ENCODE assay signal across 14 cellular contexts in the genomic region with DNA sequence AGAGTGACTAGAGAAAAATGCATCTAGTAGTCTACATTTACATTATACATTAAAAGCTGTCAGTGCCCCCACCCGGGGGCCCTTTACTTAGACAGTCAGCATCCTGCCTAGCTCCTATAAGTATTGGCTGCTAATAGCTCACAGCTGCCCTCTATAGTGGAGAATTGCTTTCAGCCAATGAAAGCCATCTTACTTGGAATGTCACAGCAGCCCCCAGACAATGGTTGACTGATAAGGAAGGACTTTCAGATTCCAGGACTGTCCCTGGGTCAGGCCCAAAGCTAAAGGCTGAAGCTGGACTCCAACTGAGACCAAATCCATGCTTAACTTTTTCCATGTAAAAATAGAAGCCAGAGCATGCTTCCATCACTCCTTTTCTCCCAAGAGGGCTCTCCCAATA.
DNase-seq lines count a peak whose midpoint lies in the region; ATAC-seq, FAIRE-seq and TF ChIP-seq lines count a peak whose summit lies in the region.
"Had no signal": no experiment of that assay in that cellular context is flagged by ENCODE, and none has a peak within 500 bp of the region (broad histone marks: within the 10 kb centered on the region; RNA-seq: fewer than 3 reads in every experiment).

No MANE protein-coding gene starts in this region.

- peak; percentile 39 for TF ChIP-seq CTCF in Loucy (conservative IDR thresholded peaks at IDR 0.05; ENCODE audit: low read length)
- TF ChIP-seq CTCF in H1 (IDR thresholded peaks at IDR 0.05; ENCODE audit: control extremely low read depth in 1 of 3, insufficient read depth in 1 of 3, low read depth in 1 of 3, low read length in 3 of 3): 0 out of 4 replicates have a peak, but pooled peaks of 1 of the 3 experiments have one; percentile 4
- no peak for TF ChIP-seq CTCF in neural progenitor cell (IDR thresholded peaks at IDR 0.05)

- no peak overlapping the region for H2BK15ac ChIP-seq in H1 (ENCODE audit: low read length)

- CTCF ChIA-PET in H1 (lab: Charles Lee; ENCODE audit: partially characterized antibody): interaction anchor here (0.6 to 1.4 kb wide), 7 partner anchors 11 to 181 kb away, joined by 3 to 5 read pairs (median 3); no protein-coding TSS in a partner anchor

- H3K9me3 Mint-ChIP-seq in neural progenitor cell: no peaks in the 10 kb centered on the region
- H3K9me3 Mint-ChIP-seq: CD8-positive, alpha-beta T cell had no signal

- H3K36me3 Mint-ChIP-seq in neural progenitor cell: no peaks in the 10 kb centered on the region
- H3K36me3 Mint-ChIP-seq: CD8-positive, alpha-beta T cell had no signal

- TF ChIP-seq RAD21 in H1 (IDR thresholded peaks at IDR 0.05 in 1 of 2, conservative IDR thresholded peaks at IDR 0.05 in 1 of 2; ENCODE audit: low read depth in 2 of 2, low read length in 2 of 2): peak; percentile 2 to 37; a peak in 2 of 4 replicates

- H3K27me3 ChIP-seq in Loucy (ENCODE audit: insufficient read depth, low read length, poor library complexity, severe bottlenecking): no peaks in the 10 kb centered on the region
- no peaks in the 10 kb centered on the region for H3K27me3 ChIP-seq in H1 (replicated peaks in 1 of 4; ENCODE audit: control insufficient read depth in 3 of 4, extremely low read depth in 1 of 4, insufficient read depth in 3 of 4, low read length in 3 of 4)
- no peaks in the 10 kb centered on the region for H3K27me3 ChIP-seq in neural progenitor cell
- H3K27me3 ChIP-seq in trophoblast cell (ENCODE audit: insufficient read depth, low read length): no peaks in the 10 kb centered on the region

- no peak overlapping the region for H3K4ac ChIP-seq in H1 (replicated peaks; ENCODE audit: insufficient read length, low read depth, low read length)
- no peak overlapping the region for H3K4ac ChIP-seq in trophoblast cell (ENCODE audit: low read depth, low read length)

- H2BK20ac ChIP-seq in H1 (ENCODE audit: low read length): no peak overlapping the region

- H2BK120ac ChIP-seq in H1 (replicated peaks; ENCODE audit: low read depth, low read length): no peak overlapping the region
- no peak overlapping the region for H2BK120ac ChIP-seq in trophoblast cell (ENCODE audit: insufficient read depth, low read length, poor library complexity)

- H3K36me3 ChIP-seq in Loucy (ENCODE audit: insufficient read depth, low read length) (no peaks in the 10 kb centered on the region), H1 (ENCODE audit: control insufficient read depth in 2 of 4, insufficient read depth in 4 of 4, low read length in 3 of 4) (no peaks in the 10 kb centered on the region), neural progenitor cell (no peaks in the 10 kb centered on the region), trophoblast cell (ENCODE audit: control insufficient read depth in 1 of 2, insufficient read depth in 2 of 2, low read length in 2 of 2) (no peaks in the 10 kb centered on the region)

- DNase-seq in ELF-1 (ENCODE audit: low read depth, low spot score) (peak; percentile 13), H1 (ENCODE audit: low read depth in 1 of 2, low spot score in 2 of 2) (no peak), neural progenitor cell (ENCODE audit: low spot score) (peak; percentile 47), trophoblast cell (no peak)
- DNase-seq in activated T-cell treated with anti-CD3 and anti-CD28 coated beads, Interleukin-2, amount 50 U/mL, for 48 hours: no peak
- DNase-seq: CD8-positive, alpha-beta T cell; DMS79; GOT3; Karpas-422; NCI-H187 treated with DMSO at 0.1 percent for 48 hours; NCI-H446 had no signal

- no peak overlapping the region for H3K4me3 Mint-ChIP-seq in neural progenitor cell
- H3K4me3 Mint-ChIP-seq: CD8-positive, alpha-beta T cell had no signal

- H3K27ac Mint-ChIP-seq in neural progenitor cell: no peak overlapping the region
- H3K27ac Mint-ChIP-seq: CD8-positive, alpha-beta T cell had no signal

- no peaks in the 10 kb centered on the region for H3K4me1 Mint-ChIP-seq in neural progenitor cell

- H2AFZ ChIP-seq in Loucy (ENCODE audit: low read length): peak overlapping the region; percentile 46
- peak overlapping the region; percentile 81 for H2AFZ ChIP-seq in H1 (ENCODE audit: low read length)
- peak overlapping the region; percentile 80 for H2AFZ ChIP-seq in neural progenitor cell (replicated peaks)
- no peak overlapping the region for H2AFZ ChIP-seq in trophoblast cell (ENCODE audit: insufficient read depth, low read length, poor library complexity)

- H2BK5ac ChIP-seq in H1 (ENCODE audit: low read depth, low read length): no peak overlapping the region
- no peak overlapping the region for H2BK5ac ChIP-seq in trophoblast cell (ENCODE audit: low read depth, low read length, poor library complexity)

- H3K23ac ChIP-seq in H1 (ENCODE audit: insufficient read length) (no peak overlapping the region), trophoblast cell (ENCODE audit: low read length) (no peak overlapping the region)

- H3K27me3 Mint-ChIP-seq in neural progenitor cell (ENCODE audit: insufficient read depth, low read depth): no peaks in the 10 kb centered on the region

- H3K14ac ChIP-seq in H1 (ENCODE audit: insufficient read length): no peak overlapping the region
- no peak overlapping the region for H3K14ac ChIP-seq in trophoblast cell (ENCODE audit: low read length)

- 92% methylated on average over 1 of the region's 1 CpG; no CpG with 5 or more reads in 1 of the 2 experiments for WGBS in H1 (ENCODE audit: extremely low coverage in 1 of 2, insufficient coverage in 1 of 2, insufficient read length in 1 of 2, insufficient replicate concordance in 2 of 2, low coverage in 1 of 2, low lambda C conversion rate in 2 of 2, missing lambda C conversion rate in 1 of 2), 2 experiments
- WGBS in trophoblast cell (ENCODE audit: extremely low coverage, insufficient coverage, insufficient read length): no CpG with 5 or more reads among the region's 1 CpG

- H3K79me2 ChIP-seq in Loucy (ENCODE audit: insufficient read depth, low read length): no peaks in the 10 kb centered on the region
- H3K79me2 ChIP-seq in H1 (ENCODE audit: control insufficient read depth in 1 of 2, insufficient read depth in 2 of 2, low read length in 2 of 2): no peaks in the 10 kb centered on the region
- H3K79me2 ChIP-seq in neural progenitor cell (ENCODE audit: low read depth): no peaks in the 10 kb centered on the region
- H3K79me2 ChIP-seq in trophoblast cell (ENCODE audit: control insufficient read depth, insufficient read depth, low read length, poor library complexity): no peaks in the 10 kb centered on the region

- H2AK5ac ChIP-seq in H1 (ENCODE audit: low read depth, low read length) (no peak overlapping the region), trophoblast cell (ENCODE audit: low read length) (no peak overlapping the region)

- H3K9ac ChIP-seq in Loucy (ENCODE audit: low read depth, low read length, poor library complexity, severe bottlenecking) (no peak overlapping the region), H1 (replicated peaks in 1 of 4; ENCODE audit: extremely low read depth in 1 of 4, low read depth in 3 of 4, low read length in 3 of 4) (no peak overlapping the region), neural progenitor cell (no peak overlapping the region), trophoblast cell (ENCODE audit: low read length) (no peak overlapping the region)

- H3K79me1 ChIP-seq in H1 (ENCODE audit: low read depth, low read length): no peaks in the 10 kb centered on the region
- H3K79me1 ChIP-seq in trophoblast cell (ENCODE audit: low read length): no peaks in the 10 kb centered on the region

- H3K4me2 ChIP-seq in Loucy (ENCODE audit: low read depth, low read length, poor library complexity, severe bottlenecking) (no peak overlapping the region), H1 (ENCODE audit: insufficient read depth in 1 of 2, low read depth in 2 of 2, low read length in 2 of 2) (no peak overlapping the region), neural progenitor cell (no peak overlapping the region), trophoblast cell (ENCODE audit: low read length) (no peak overlapping the region)

- no peak overlapping the region for H4K12ac ChIP-seq in trophoblast cell (ENCODE audit: low read depth, low read length)

- H4K91ac ChIP-seq in H1 (replicated peaks; ENCODE audit: insufficient read length, low read length) (no peak overlapping the region), trophoblast cell (ENCODE audit: low read depth, low read length) (no peak overlapping the region)

- FAIRE-seq in H1 (lab: Jason Lieb, UNC): no peak

- H2BK12ac ChIP-seq in H1 (ENCODE audit: low read depth, low read length): no peak overlapping the region
- no peak overlapping the region for H2BK12ac ChIP-seq in trophoblast cell (ENCODE audit: low read length)

- H3K9me2 ChIP-seq in Loucy (replicated peaks; ENCODE audit: low read depth, low read length): no peaks in the 10 kb centered on the region

- TF ChIP-seq POLR2A in H1 (IDR thresholded peaks at IDR 0.05; ENCODE audit: control extremely low read depth in 1 of 2, low read depth in 2 of 2, low read length in 2 of 2): no peak

- H3K18ac ChIP-seq in H1 (ENCODE audit: extremely low read depth, low read length): no peak overlapping the region
- no peak overlapping the region for H3K18ac ChIP-seq in trophoblast cell (ENCODE audit: low read length)

- H3K56ac ChIP-seq in H1 (replicated peaks; ENCODE audit: insufficient read length, low read depth, low read length): no peak overlapping the region

- H3F3A ChIP-seq in Loucy (ENCODE audit: low read depth) (no peaks in the 10 kb centered on the region), neural progenitor cell (ENCODE audit: low read depth) (no peaks in the 10 kb centered on the region)

- H3K9me3 ChIP-seq in Loucy (ENCODE audit: insufficient read depth, low read depth, low read length) (no peaks in the 10 kb centered on the region), H1 (ENCODE audit: insufficient read depth in 2 of 2, low read depth in 1 of 2, low read length in 1 of 2) (no peaks in the 10 kb centered on the region), neural progenitor cell (ENCODE audit: low read depth) (no peaks in the 10 kb centered on the region), trophoblast cell (ENCODE audit: insufficient read depth, low read depth, low read length) (no peaks in the 10 kb centered on the region)

- H3K27ac ChIP-seq in H1 (ENCODE audit: low read depth, low read length) (no peak overlapping the region), neural progenitor cell (no peak overlapping the region), trophoblast cell (ENCODE audit: low read depth, low read length) (no peak overlapping the region)
- H3K27ac ChIP-seq: SK-N-MC had no signal

- H3K4me3 ChIP-seq in Loucy (ENCODE audit: low read length, poor library complexity, severe bottlenecking) (no peak overlapping the region), H1 (ENCODE audit: extremely low read depth in 1 of 4, insufficient read depth in 2 of 4, low read depth in 3 of 4, low read length in 4 of 4) (no peak overlapping the region), neural progenitor cell (no peak overlapping the region), trophoblast cell (ENCODE audit: low read depth, low read length) (no peak overlapping the region)
- H3K4me3 ChIP-seq: SK-N-MC had no signal

- no peaks in the 10 kb centered on the region for H3K4me1 ChIP-seq in Loucy (ENCODE audit: insufficient read depth, low read length, poor library complexity, severe bottlenecking)
- H3K4me1 ChIP-seq in H1 (replicated peaks in 1 of 4; ENCODE audit: control insufficient read depth in 3 of 4, insufficient read depth in 4 of 4, low read length in 3 of 4): no peaks in the 10 kb centered on the region
- H3K4me1 ChIP-seq in neural progenitor cell: peaks cover 7% of the 10 kb centered on the region
- H3K4me1 ChIP-seq in trophoblast cell (ENCODE audit: control insufficient read depth in 1 of 2, insufficient read depth in 2 of 2, low read length in 2 of 2): no peaks in the 10 kb centered on the region

- no peak overlapping the region for H4K8ac ChIP-seq in H1 (ENCODE audit: extremely low read depth, insufficient read depth, low read length)
- H4K8ac ChIP-seq in trophoblast cell (ENCODE audit: low read depth, low read length): no peak overlapping the region

- TF ChIP-seq EP300 in H1 (IDR thresholded peaks at IDR 0.05; ENCODE audit: borderline replicate concordance in 1 of 2, low read depth in 2 of 2, low read length in 2 of 2): no peak

- H4K20me1 ChIP-seq in Loucy (ENCODE audit: insufficient read depth, low read length, poor library complexity, severe bottlenecking) (no peaks in the 10 kb centered on the region), H1 (replicated peaks in 1 of 2; ENCODE audit: control insufficient read depth in 1 of 2, insufficient read depth in 2 of 2, low read length in 2 of 2) (no peaks in the 10 kb centered on the region), neural progenitor cell (ENCODE audit: low read depth) (no peaks in the 10 kb centered on the region)

- POLR2A ChIA-PET in H1 (lab: Charles Lee; ENCODE audit: partially characterized antibody): no interaction called here

- no peaks in the 10 kb centered on the region for H3K23me2 ChIP-seq in H1 (ENCODE audit: low read depth, low read length)

- H4K5ac ChIP-seq in H1 (ENCODE audit: insufficient read length, low read depth, low read length): no peak overlapping the region

- no peak for ATAC-seq in HG02840 (IDR thresholded peaks at IDR 0.05; ENCODE audit: low FRiP score, unreplicated experiment)
- ATAC-seq: CD8-positive, alpha-beta T cell had no signal

Comparison
In these comparisons a context has a peak if more than half of its experiments do, and no peak if none do; other contexts are left out.
1. DNase-seq: peak in ELF-1 (single experiment) and neural progenitor cell (single experiment); none in H1 (0 of 2), trophoblast cell (0 of 2) and activated T-cell treated with anti-CD3 and anti-CD28 coated beads, Interleukin-2, amount 50 U/mL, for 48 hours (0 of 2).